Comparison of ENCODE assay signal across 13 cellular contexts in the genomic region with DNA sequence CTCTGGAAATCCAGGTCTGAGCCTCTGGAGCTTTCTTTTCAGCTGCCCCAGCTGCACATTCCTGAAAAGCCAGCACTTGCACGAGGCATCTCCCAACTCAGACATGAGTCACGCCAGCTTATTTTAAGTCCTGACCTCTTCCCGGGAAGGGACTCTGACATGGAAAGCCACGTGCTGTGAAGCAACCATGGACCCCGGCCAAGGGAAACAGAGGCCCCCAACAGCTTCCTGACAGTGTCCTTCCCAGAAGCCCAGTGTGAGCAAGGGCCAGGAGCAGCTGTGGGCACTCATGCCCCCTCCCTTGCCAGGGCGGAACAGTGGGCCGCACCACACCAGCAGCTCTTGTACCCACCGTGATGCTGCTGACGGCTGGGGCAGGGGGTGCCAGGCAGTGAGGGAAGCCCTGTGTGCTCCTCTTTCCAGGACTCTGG.
DNase-seq lines count a peak whose midpoint lies in the region; ATAC-seq and TF ChIP-seq lines count a peak whose summit lies in the region.
"Had no signal": no experiment of that assay in that cellular context is flagged by ENCODE, and none has a peak within 500 bp of the region (broad histone marks: within the 10 kb centered on the region; RNA-seq: fewer than 3 reads in every experiment).

No MANE protein-coding gene starts in this region.

- no peaks in the 10 kb centered on the region for H3K79me1 ChIP-seq in IMR-90 (ENCODE audit: low read depth in 1 of 2, low read length in 2 of 2)

- CTCF ChIA-PET in IMR-90 (lab: Yijun Ruan, JAX): interaction anchor here (0.7 to 1.2 kb wide), 2 partner anchors 139 to 310 kb away, joined by 3 read pairs; no protein-coding TSS in a partner anchor

- dilution Hi-C loops in IMR-90 (cut with HindIII; ENCODE audit: low sequenced_read_pairs, unreplicated experiment): no loop called here

- peak overlapping the region; percentile 55; the same call in 1 of the 2 replicates for H3K14ac ChIP-seq in IMR-90 (replicated peaks; ENCODE audit: low read depth, low read length)

- peak overlapping the region; percentile 56 for H2AK5ac ChIP-seq in IMR-90 (ENCODE audit: low read depth, low read length)

- POLR2A ChIA-PET in IMR-90 (lab: Charles Lee; ENCODE audit: unreplicated experiment): no interaction called here

- peaks cover 3% of the 10 kb centered on the region for H3K27me3 ChIP-seq in IMR-90 (ENCODE audit: control insufficient read depth, insufficient read depth, low read length)

- peaks cover 3% of the 10 kb centered on the region; the same call in 1 of the 2 replicates for H4K20me1 ChIP-seq in IMR-90 (ENCODE audit: insufficient read depth, low read length)

- intact Hi-C loops in IMR-90 (cut with micrococcal nuclease): loop anchor here (2.0 to 5.0 kb wide), 3 partner anchors 54 to 286 kb away; a partner anchor contains a TSS

- no peaks in the 10 kb centered on the region for H3K9me3 ChIP-seq in IMR-90 (ENCODE audit: control insufficient read depth, insufficient read depth, low read length)

- peaks cover 17% of the 10 kb centered on the region for H3K4me1 ChIP-seq in IMR-90 (ENCODE audit: control insufficient read depth, insufficient read depth, low read length)

- ATAC-seq in IMR-90 (ENCODE audit: low read depth) (peak; percentile 87), left lobe of liver (peak; percentile 38), HG03457 (IDR thresholded peaks at IDR 0.05; ENCODE audit: unreplicated experiment) (no peak)
- ATAC-seq: activated CD8-positive, alpha-beta T cell treated with anti-CD3 and anti-CD28 coated beads, Interleukin-2, amount 10 ng/mL, durations not matched to agents 7 days and 5 days; GM12878 had no signal

- no TSS peak for BruUV-seq in IMR-90 (replicated peaks; lab: Mats Ljungman, UMichigan)

- H4K5ac ChIP-seq in IMR-90 (ENCODE audit: low read depth, low read length): peak overlapping the region; percentile 23; the same call in 1 of the 2 replicates

- H2AFZ ChIP-seq in IMR-90 (replicated peaks; ENCODE audit: low read length, poor library complexity): peak overlapping the region; percentile 73

- DNase-seq in IMR-90: peak; percentile 100
- DNase-seq in dermis microvascular lymphatic vessel endothelial cell (ENCODE audit: low read depth in 2 of 2): peak; percentile 43 to 72
- no peak for DNase-seq in left lobe of liver (ENCODE audit: low spot score)
- DNase-seq in stromal cell of bone marrow (ENCODE audit: low read depth): peak; percentile 90
- no peak for DNase-seq in T-helper 1 cell
- DNase-seq in KBM-7: no peak
- DNase-seq in SIG-M5 (lab: John Stamatoyannopoulos, UW): no peak
- DNase-seq: activated CD8-positive, alpha-beta T cell treated with anti-CD3 and anti-CD28 coated beads, Interleukin-2, amount 10 ng/mL, durations not matched to agents 7 days and 5 days; erythroblast; NCI-H446 treated with DMSO at 0.1 percent for 48 hours; stimulated activated CD4-positive, alpha-beta T cell treated with anti-CD3 and anti-CD28 coated beads, Interleukin-1b, Interleukin-23, amount 100 ng/mL, for 48 hours had no signal

- peak overlapping the region; percentile 59 for H3K18ac ChIP-seq in IMR-90 (ENCODE audit: low read depth, low read length)

- H2BK120ac ChIP-seq in IMR-90 (ENCODE audit: low read depth, low read length): peak overlapping the region; percentile 97

- H2BK15ac ChIP-seq in IMR-90 (ENCODE audit: low read depth, low read length): peak overlapping the region; percentile 78

- peak overlapping the region; percentile 83 for H2BK5ac ChIP-seq in IMR-90 (ENCODE audit: low read depth, low read length, poor library complexity, severe bottlenecking)

- peak overlapping the region; percentile 11 to 86; a peak in 3 of 4 replicates for H4K8ac ChIP-seq in IMR-90 (ENCODE audit: low read depth in 2 of 2, low read length in 2 of 2)

- WGBS in IMR-90 (ENCODE audit: extremely low coverage in 2 of 2, insufficient read length in 1 of 2), 2 experiments: 0% methylated on average over 1 of the region's 9 CpGs; no CpG with 5 or more reads in 1 of the 2 experiments

- TF ChIP-seq CTCF in IMR-90 (conservative IDR thresholded peaks at IDR 0.05; ENCODE audit: low read depth, low read length): no peak

- H3K9ac ChIP-seq in IMR-90 (ENCODE audit: low read depth, low read length): no peak overlapping the region

- H4K91ac ChIP-seq in IMR-90 (ENCODE audit: insufficient read depth, low read depth, low read length): peak overlapping the region; percentile 85

- H3K4me2 ChIP-seq in IMR-90 (ENCODE audit: low read depth, low read length): peak overlapping the region; percentile 30

- H3K9me1 ChIP-seq in IMR-90 (ENCODE audit: insufficient read depth, low read length): peaks cover 15% of the 10 kb centered on the region

- TF ChIP-seq RAD21 in IMR-90 (IDR thresholded peaks at IDR 0.05; ENCODE audit: low read length): 0 out of 2 replicates have a peak, but pooled peaks have one; percentile 23

- in situ Hi-C loops in IMR-90 (cut with MboI; ENCODE audit: low sequenced_read_pairs) (no loop called here), KBM-7 (cut with MboI; ENCODE audit: low pct_unique_long_range_greater_than_20kb, low sequenced_read_pairs) (no loop called here)

- peak overlapping the region; percentile 87 for H3K23ac ChIP-seq in IMR-90 (ENCODE audit: low read depth, low read length)

- peak overlapping the region; percentile 40; the same call in 1 of the 2 replicates for H3K56ac ChIP-seq in IMR-90 (ENCODE audit: extremely low read depth, insufficient read depth, low read length)

- no peak overlapping the region for H3K4me3 ChIP-seq in IMR-90 (ENCODE audit: insufficient read depth, low read depth, low read length)
- H3K4me3 ChIP-seq: GM12878 had no signal

- TF ChIP-seq POLR2A in IMR-90 (IDR thresholded peaks at IDR 0.05; ENCODE audit: low read depth, low read length): no peak

- peak overlapping the region; percentile 96 for H2BK20ac ChIP-seq in IMR-90 (ENCODE audit: low read depth, low read length)

- H3K36me3 ChIP-seq in IMR-90 (ENCODE audit: control insufficient read depth, insufficient read depth, low read length): no peaks in the 10 kb centered on the region

- peak overlapping the region; percentile 62 for H2AK9ac ChIP-seq in IMR-90 (replicated peaks; ENCODE audit: low read depth, low read length, poor library complexity)

- H3K4ac ChIP-seq in IMR-90 (ENCODE audit: low read depth, low read length): peak overlapping the region; percentile 92

- H3K27ac ChIP-seq in IMR-90 (ENCODE audit: insufficient read depth, low read length): peak overlapping the region; percentile 66

TF ChIP-seq in IMR-90, 13 proteins besides CTCF, POLR2A, EP300 and RAD21:
- TF ChIP-seq BHLHE40 (IDR thresholded peaks at IDR 0.05; ENCODE audit: low read depth, low read length) (peak; percentile 100), CHD1 (IDR thresholded peaks at IDR 0.05; ENCODE audit: low read depth, low read length) (no peak), RFX5 (IDR thresholded peaks at IDR 0.05; ENCODE audit: low read depth, low read length) (no peak), MXI1 (IDR thresholded peaks at IDR 0.05; ENCODE audit: borderline replicate concordance, low read depth, low read length) (peak; percentile 94), SMC3 (IDR thresholded peaks at IDR 0.05; ENCODE audit: low read depth, low read length) (peak; percentile 28; the same call in 1 of the 2 replicates), MAZ (IDR thresholded peaks at IDR 0.05; ENCODE audit: borderline replicate concordance, low read depth, low read length) (peak; percentile 96), FOS (IDR thresholded peaks at IDR 0.05; ENCODE audit: low read depth, low read length) (peak; percentile 96), MAFK (IDR thresholded peaks at IDR 0.05; ENCODE audit: low read depth, low read length) (0 out of 2 replicates have a peak, but pooled peaks have one; percentile 18), NFE2L2 (IDR thresholded peaks at IDR 0.05; ENCODE audit: low read depth, low read length) (no peak), CEBPB (IDR thresholded peaks at IDR 0.05; ENCODE audit: low read depth, low read length) (peak; percentile 98), RCOR1 (IDR thresholded peaks at IDR 0.05; ENCODE audit: insufficient replicate concordance, low read length) (peak; percentile 79)
- TF ChIP-seq, protein P1, sequence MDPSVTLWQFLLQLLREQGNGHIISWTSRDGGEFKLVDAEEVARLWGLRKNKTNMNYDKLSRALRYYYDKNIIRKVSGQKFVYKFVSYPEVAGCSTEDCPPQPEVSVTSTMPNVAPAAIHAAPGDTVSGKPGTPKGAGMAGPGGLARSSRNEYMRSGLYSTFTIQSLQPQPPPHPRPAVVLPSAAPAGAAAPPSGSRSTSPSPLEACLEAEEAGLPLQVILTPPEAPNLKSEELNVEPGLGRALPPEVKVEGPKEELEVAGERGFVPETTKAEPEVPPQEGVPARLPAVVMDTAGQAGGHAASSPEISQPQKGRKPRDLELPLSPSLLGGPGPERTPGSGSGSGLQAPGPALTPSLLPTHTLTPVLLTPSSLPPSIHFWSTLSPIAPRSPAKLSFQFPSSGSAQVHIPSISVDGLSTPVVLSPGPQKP (IDR thresholded peaks at IDR 0.05; ENCODE audit: borderline replicate concordance, low read depth, low read length): no peak
- TF ChIP-seq, protein P2, sequence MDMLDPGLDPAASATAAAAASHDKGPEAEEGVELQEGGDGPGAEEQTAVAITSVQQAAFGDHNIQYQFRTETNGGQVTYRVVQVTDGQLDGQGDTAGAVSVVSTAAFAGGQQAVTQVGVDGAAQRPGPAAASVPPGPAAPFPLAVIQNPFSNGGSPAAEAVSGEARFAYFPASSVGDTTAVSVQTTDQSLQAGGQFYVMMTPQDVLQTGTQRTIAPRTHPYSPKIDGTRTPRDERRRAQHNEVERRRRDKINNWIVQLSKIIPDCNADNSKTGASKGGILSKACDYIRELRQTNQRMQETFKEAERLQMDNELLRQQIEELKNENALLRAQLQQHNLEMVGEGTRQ (IDR thresholded peaks at IDR 0.05; ENCODE audit: low read depth, low read length): peak; percentile 90

Comparison
In these comparisons a context has a peak if more than half of its experiments do, and no peak if none do; other contexts are left out.
1. DNase-seq: peak in IMR-90 (single experiment), dermis microvascular lymphatic vessel endothelial cell (2 of 2) and stromal cell of bone marrow (single experiment); none in left lobe of liver (single experiment), T-helper 1 cell (0 of 5), KBM-7 (single experiment) and SIG-M5 (single experiment).